ENCODE assay signal across 9 cellular contexts in the genomic region with DNA sequence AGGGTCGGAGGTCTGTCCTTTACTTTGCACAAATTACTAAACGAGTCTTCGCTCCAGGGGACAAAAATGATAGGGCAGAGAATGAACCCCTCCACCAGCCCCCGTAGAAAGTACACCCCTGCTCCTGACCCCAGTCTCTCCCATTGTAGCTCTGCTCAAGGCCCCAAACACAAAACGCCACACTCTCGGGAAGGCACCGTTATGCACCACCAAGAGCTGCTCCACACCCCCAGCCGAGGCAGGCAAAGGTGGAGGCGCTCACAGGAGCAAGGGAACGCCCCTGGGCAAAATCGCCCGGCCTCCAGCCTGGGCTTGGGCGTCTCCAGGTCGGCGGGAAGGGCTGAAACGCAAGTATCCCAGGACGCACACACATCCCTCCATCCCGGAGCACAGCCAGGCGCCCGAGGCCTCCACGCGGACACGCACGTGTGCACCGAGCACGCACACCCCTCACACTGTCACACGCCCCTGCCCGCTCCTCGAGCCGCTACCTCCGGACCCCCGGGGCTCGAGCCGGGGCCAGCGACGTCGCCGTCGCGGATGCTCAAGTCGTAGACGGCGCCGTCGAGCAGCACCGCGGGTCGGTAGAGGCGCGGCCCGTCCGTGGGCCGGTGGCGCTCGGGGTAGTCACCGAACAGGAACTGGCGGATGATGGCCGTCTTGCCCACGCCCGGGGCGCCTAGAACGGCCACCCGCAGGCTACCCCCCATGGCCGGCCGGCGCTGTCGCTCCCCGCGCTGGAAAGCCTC. TPM values are rescaled to one million over a fixed set of nuclear protein-coding genes. Genes with fewer than 3 reads are reported as not detected.
DNase-seq lines count a peak whose midpoint lies in the region; ATAC-seq and TF ChIP-seq lines count a peak whose summit lies in the region.
"Had no signal": no experiment of that assay in that cellular context is flagged by ENCODE, and none has a peak within 500 bp of the region (broad histone marks: within the 10 kb centered on the region; RNA-seq: fewer than 3 reads in every experiment).

No MANE protein-coding gene starts in this region.

- no peak for TF ChIP-seq CTCF in GM10266 (IDR thresholded peaks at IDR 0.05; ENCODE audit: control insufficient read depth, insufficient read depth, low read depth, missing control alignments)
- no peak for TF ChIP-seq CTCF in endothelial cell (IDR thresholded peaks at IDR 0.05; ENCODE audit: unreplicated experiment)

- no peak overlapping the region for H3K27ac ChIP-seq in rectal smooth muscle tissue (ENCODE audit: low read depth, low read length)

- H3K9me3 Mint-ChIP-seq in endothelial cell (ENCODE audit: unreplicated experiment): no peaks in the 10 kb centered on the region

- peaks cover 32% of the 10 kb centered on the region for H3K36me3 Mint-ChIP-seq in endothelial cell (ENCODE audit: low read depth, unreplicated experiment)

- H3K27me3 Mint-ChIP-seq in endothelial cell (ENCODE audit: unreplicated experiment): peaks cover 25% of the 10 kb centered on the region

- peak overlapping the region; percentile 91 for H3K27ac Mint-ChIP-seq in endothelial cell (ENCODE audit: unreplicated experiment)

- ATAC-seq in GM19351 (IDR thresholded peaks at IDR 0.05; ENCODE audit: unreplicated experiment): no peak
- no peak for ATAC-seq in HG02973 (IDR thresholded peaks at IDR 0.05; ENCODE audit: unreplicated experiment)
- ATAC-seq in esophagus mucosa: no peak

- H3K4me3 Mint-ChIP-seq in endothelial cell (ENCODE audit: unreplicated experiment): peak overlapping the region; percentile 92

- peak; percentile 63 for DNase-seq in GM10266 (ENCODE audit: extremely low spot score)
- no peak for DNase-seq in NT2/D1 (ENCODE audit: low read depth, low spot score)
- DNase-seq in endothelial cell (ENCODE audit: low spot score): no peak
- no peak for DNase-seq in DMS153 (lab: John Stamatoyannopoulos, UW)
- DNase-seq: NCI-H1092 treated with DMSO at 0.1 percent for 48 hours had no signal

- H3K4me1 ChIP-seq in NT2/D1 (ENCODE audit: insufficient read depth, insufficient read length) (peaks cover 15% of the 10 kb centered on the region), rectal smooth muscle tissue (ENCODE audit: control insufficient read depth, insufficient read depth, low read length) (peaks cover 25% of the 10 kb centered on the region)

- peaks cover 31% of the 10 kb centered on the region for H3K4me1 Mint-ChIP-seq in endothelial cell (ENCODE audit: unreplicated experiment)

- peaks cover 20% of the 10 kb centered on the region for H3K36me3 ChIP-seq in NT2/D1 (ENCODE audit: insufficient read depth, insufficient read length, low read length)
- H3K36me3 ChIP-seq in rectal smooth muscle tissue (ENCODE audit: control insufficient read depth, insufficient read depth, low read length): no peaks in the 10 kb centered on the region

- peak overlapping the region; percentile 45 for H3K4me3 ChIP-seq in NT2/D1 (ENCODE audit: insufficient read length, low read depth)
- H3K4me3 ChIP-seq in rectal smooth muscle tissue (ENCODE audit: low read length): peak overlapping the region; percentile 45

- H3K9ac ChIP-seq in NT2/D1 (ENCODE audit: insufficient read length, low read depth) (peak overlapping the region; percentile 74), rectal smooth muscle tissue (ENCODE audit: low read length) (no peak overlapping the region)

- H3K9me3 ChIP-seq in NT2/D1 (ENCODE audit: insufficient read depth, low read length): no peaks in the 10 kb centered on the region; the same call in 1 of the 2 replicates

- H3K27me3 ChIP-seq in NT2/D1 (ENCODE audit: insufficient read depth, insufficient read length) (peaks cover 34% of the 10 kb centered on the region), rectal smooth muscle tissue (ENCODE audit: control insufficient read depth, insufficient read depth, low read length) (peaks cover 29% of the 10 kb centered on the region)

RNA-seq across cellular contexts. Expression of gene RASL10A, which starts 0.8 kb away (rescaled TPM):
- 30.1 TPM for total RNA-seq in endothelial cell (ENCODE audit: unreplicated experiment)
- 0.88 TPM for total RNA-seq in esophagus mucosa

RNA-seq across cellular contexts. Expression of gene GAS2L1, which starts 8.3 kb away (rescaled TPM):
- total RNA-seq in endothelial cell (ENCODE audit: unreplicated experiment): 33.6 TPM
- total RNA-seq in esophagus mucosa: 27.7 TPM

RNA-seq across cellular contexts. Expression of gene EWSR1, which starts 46.6 kb away (rescaled TPM):
- 307 TPM for total RNA-seq in endothelial cell (ENCODE audit: unreplicated experiment)
- total RNA-seq in esophagus mucosa: 127 TPM

RNA-seq across cellular contexts. Expression of gene RHBDD3, which starts 46.9 kb away (rescaled TPM):
- 56.5 TPM for total RNA-seq in endothelial cell (ENCODE audit: unreplicated experiment)
- total RNA-seq in esophagus mucosa: 10.4 TPM

Comparison
In these comparisons a context has a peak if more than half of its experiments do, and no peak if none do; other contexts are left out.
1. RNA of gene RASL10A, which starts 0.8 kb away (total RNA-seq): 30.1 TPM in endothelial cell (single experiment); 0.88 TPM in esophagus mucosa (single experiment); every median in the first group is over 10 times any median in the second.